Comparison of ENCODE assay signal across 8 cellular contexts in genomic region chr10:92592761-92593552, GRCh38. TPM values are rescaled to one million over a fixed set of nuclear protein-coding genes. Genes with fewer than 3 reads are reported as not detected.
DNase-seq lines count a peak whose midpoint lies in the region; ATAC-seq lines count a peak whose summit lies in the region.

Gene KIF11 (plus strand): TSS chr10:92593130. CDS start chr10:92593376, 246 bp downstream.

- DNase-seq in NCI-H748 (lab: John Stamatoyannopoulos, UW; ENCODE audit: unreplicated experiment) = peak; percentile 96
- DNase-seq in activated CD4-positive, alpha-beta T cell treated with anti-CD3 and anti-CD28 coated beads, Interleukin-2, amount 50 U/mL, for 1 hour = peak; percentile 96
- DNase-seq in left lobe of liver (ENCODE audit: low spot score) = peak; percentile 97
- peak; percentile 94 for DNase-seq in stimulated activated CD4-positive, alpha-beta T cell treated with anti-CD3 and anti-CD28 coated beads, Interleukin-2, amount 100 ng/mL, for 4 hours (ENCODE audit: low read depth)

- H3K27me3 Mint-ChIP-seq in dendritic cell treated with granulocyte-macrophage colony-stimulating factor and Interleukin-4, amounts not matched to agents 40 ng/mL and 50 ng/mL, for 4 days = no peaks in the 10 kb centered on the region

- peaks cover 14% of the 10 kb centered on the region; the same call in 1 of the 2 replicates for H3K36me3 ChIP-seq in BLaER1

- H3K9me3 ChIP-seq in BLaER1 = peaks cover 11% of the 10 kb centered on the region

- H3K27ac ChIP-seq in BLaER1 = peak within 1 kb of the TSS; percentile 95

- peak within 1 kb of the TSS; percentile 98 for H3K27ac Mint-ChIP-seq in dendritic cell treated with granulocyte-macrophage colony-stimulating factor and Interleukin-4, amounts not matched to agents 40 ng/mL and 50 ng/mL, for 4 days

- intact Hi-C loops in dendritic cell treated with granulocyte-macrophage colony-stimulating factor and Interleukin-4, amounts not matched to agents 40 ng/mL and 50 ng/mL, for 4 days (cut with micrococcal nuclease) = loop anchor here (2.0 to 10.0 kb wide), 5 partner anchors 96 to 301 kb away; partner anchors contain the start of genes CPEB3, EXOC6, HHEX and MARCHF5

- peaks cover 46% of the 10 kb centered on the region for H3K4me1 ChIP-seq in BLaER1

- peak within 1 kb of the TSS; percentile 96 for H3K4me3 ChIP-seq in BLaER1

- peaks cover 10% of the 10 kb centered on the region for H3K36me3 Mint-ChIP-seq in dendritic cell treated with granulocyte-macrophage colony-stimulating factor and Interleukin-4, amounts not matched to agents 40 ng/mL and 50 ng/mL, for 4 days (ENCODE audit: low read depth)

- no peaks in the 10 kb centered on the region for H3K9me3 Mint-ChIP-seq in dendritic cell treated with granulocyte-macrophage colony-stimulating factor and Interleukin-4, amounts not matched to agents 40 ng/mL and 50 ng/mL, for 4 days

- peak within 1 kb of the TSS; percentile 96 for H3K4me3 Mint-ChIP-seq in dendritic cell treated with granulocyte-macrophage colony-stimulating factor and Interleukin-4, amounts not matched to agents 40 ng/mL and 50 ng/mL, for 4 days

- peak; percentile 67 for ATAC-seq in GM19328 (IDR thresholded peaks at IDR 0.05; ENCODE audit: unreplicated experiment)
- peak; percentile 56 for ATAC-seq in HG03520 (IDR thresholded peaks at IDR 0.05; ENCODE audit: unreplicated experiment)
- peak; percentile 92 for ATAC-seq in left lobe of liver

- H3K27me3 ChIP-seq in BLaER1 = no peaks in the 10 kb centered on the region

- H4K20me1 ChIP-seq in BLaER1 = peaks cover 24% of the 10 kb centered on the region

- peak within 1 kb of the TSS; percentile 91 for H3K4me2 ChIP-seq in BLaER1

- H3K4me1 Mint-ChIP-seq in dendritic cell treated with granulocyte-macrophage colony-stimulating factor and Interleukin-4, amounts not matched to agents 40 ng/mL and 50 ng/mL, for 4 days (ENCODE audit: low read depth) = peaks cover 35% of the 10 kb centered on the region

- peak within 1 kb of the TSS; percentile 95 for H3K9ac ChIP-seq in BLaER1

RNA-seq across cellular contexts. Expression of gene KIF11, which starts in this region (rescaled TPM):
- total RNA-seq in left lobe of liver = 0.38 TPM

Comparison
In these comparisons a context has a peak if more than half of its experiments do, and no peak if none do; other contexts are left out.
1. Peak in every context shown above with its lines: DNase-seq, ATAC-seq, H3K4me3 ChIP-seq and H3K27ac ChIP-seq.
2. Peak in DNase-seq and ATAC-seq in left lobe of liver; RNA of the gene not detected or under 1 TPM.